16 cellular contexts compared by ENCODE assay signal in the genomic region with DNA sequence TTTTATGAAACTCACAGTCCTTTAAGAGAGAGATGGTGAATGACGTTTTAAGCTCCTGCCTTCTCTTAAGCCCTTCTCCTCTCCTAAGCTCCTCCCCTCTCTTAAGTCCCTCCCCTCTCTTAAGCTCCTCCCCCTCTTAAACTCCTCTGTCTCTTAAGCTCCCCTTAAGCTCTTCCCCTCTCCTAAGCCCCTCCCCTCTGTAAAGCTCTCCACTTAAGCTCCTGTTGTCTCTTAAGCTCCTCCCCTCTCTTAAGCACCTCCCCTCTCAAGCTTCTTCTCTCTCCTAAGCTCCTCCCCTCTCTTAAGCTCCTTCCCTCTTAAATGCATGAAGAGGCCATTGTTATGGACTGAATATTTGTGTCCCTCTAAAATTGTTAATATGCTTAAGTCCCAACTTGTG.
"Had no signal": no experiment of that assay in that cellular context is flagged by ENCODE, and none has a peak within 500 bp of the region (broad histone marks: within the 10 kb centered on the region; RNA-seq: fewer than 3 reads in every experiment).

No MANE protein-coding gene starts in this region.

- H3K4me3 ChIP-seq: coronary artery, esophagus squamous epithelium, pancreas, sigmoid colon, spleen, stomach, thoracic aorta had no signal

- H3K9me3 ChIP-seq: esophagus squamous epithelium, pancreas, thoracic aorta had no signal

- H3K36me3 ChIP-seq: brain microvascular endothelial cell, esophagus squamous epithelium, pancreas, sigmoid colon, spleen, stomach, thoracic aorta had no signal

- H3K27ac ChIP-seq: brain microvascular endothelial cell, coronary artery, esophagus squamous epithelium, pancreas, sigmoid colon, spleen, stomach, thoracic aorta had no signal

- H3K27me3 ChIP-seq: brain microvascular endothelial cell, esophagus squamous epithelium, pancreas, sigmoid colon, spleen, stomach had no signal

- DNase-seq: activated CD4-positive, CD25-positive, alpha-beta regulatory T cell treated with anti-CD3 and anti-CD28 coated beads, Interleukin-2, amount 50 U/mL, for 72 hours; activated naive CD4-positive, alpha-beta T cell treated with Interleukin-2 at 50 U/mL for 16 hours; anterior cingulate cortex; brain microvascular endothelial cell; effector CD4-positive, alpha-beta T cell; esophagus squamous epithelium; glutamatergic neuron; left ventricle myocardium superior; naive thymus-derived CD8-positive, alpha-beta T cell; pancreas; sigmoid colon; spleen; stomach had no signal

- ATAC-seq: activated T-helper 17 cell treated with anti-CD3 and anti-CD28 coated beads, Interleukin-2, amount 50 U/mL, for 72 hours; left ventricle myocardium superior; naive thymus-derived CD8-positive, alpha-beta T cell; pancreas had no signal

- FAIRE-seq: pancreas had no signal

- H3K4me1 ChIP-seq: esophagus squamous epithelium, pancreas, sigmoid colon, spleen, stomach had no signal
